In the genomic region with DNA sequence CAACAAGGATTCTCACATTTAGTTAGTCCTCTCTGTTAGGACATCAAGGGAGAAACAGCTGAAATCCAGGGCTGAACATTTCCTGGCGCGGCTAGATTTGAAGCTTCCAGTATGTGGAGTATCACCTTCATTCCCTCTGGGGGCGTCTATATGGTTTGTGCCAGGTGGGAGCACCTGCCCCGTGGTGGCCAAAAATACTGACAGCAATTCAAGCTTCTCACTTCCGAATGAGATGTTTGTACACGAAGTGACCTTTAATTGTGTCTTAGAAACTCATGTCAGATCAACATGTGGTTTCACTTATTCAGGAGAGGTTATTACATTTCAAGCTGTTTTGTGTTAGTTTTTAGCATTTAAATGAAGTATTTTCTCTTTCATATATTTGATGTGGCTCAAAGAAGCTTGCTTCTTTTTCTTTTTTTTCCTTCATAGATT, we compare ENCODE assay signal across 8 cellular contexts.
DNase-seq lines count a peak whose midpoint lies in the region; ATAC-seq and TF ChIP-seq lines count a peak whose summit lies in the region.

No MANE protein-coding gene starts in this region.

- no peaks in the 10 kb centered on the region for H3K27me3 ChIP-seq in CD4-positive, alpha-beta T cell (ENCODE audit: control insufficient read depth, insufficient read depth, low read length)
- H3K27me3 ChIP-seq in prostate gland (replicated peaks; ENCODE audit: insufficient read depth): no peaks in the 10 kb centered on the region
- no peaks in the 10 kb centered on the region for H3K27me3 ChIP-seq in Karpas-422 (ENCODE audit: low read length)

- no peak overlapping the region for H3K4me2 ChIP-seq in Karpas-422 (ENCODE audit: low read depth, low read length, poor library complexity, severe bottlenecking)

- no peaks in the 10 kb centered on the region for H3K79me2 ChIP-seq in Karpas-422 (ENCODE audit: low read length)

- no peak overlapping the region for H3K9ac ChIP-seq in Karpas-422 (ENCODE audit: low read length)

- no peak overlapping the region for H2AFZ ChIP-seq in Karpas-422 (ENCODE audit: low read length)

- 21% methylated on average over 6 of the region's 6 CpGs for WGBS in prostate gland

- H3K9me2 ChIP-seq in Karpas-422 (replicated peaks; ENCODE audit: insufficient read depth, low read length): no peaks in the 10 kb centered on the region

- H3K9me3 Mint-ChIP-seq in CD4-positive, alpha-beta T cell: no peaks in the 10 kb centered on the region
- H3K9me3 Mint-ChIP-seq in natural killer cell: no peaks in the 10 kb centered on the region

- TF ChIP-seq CTCF in CD4-positive, alpha-beta T cell (IDR thresholded peaks at IDR 0.05): no peak
- TF ChIP-seq CTCF in natural killer cell (IDR thresholded peaks at IDR 0.05) (no peak), prostate gland (IDR thresholded peaks at IDR 0.05) (no peak)

- POLR2A ChIA-PET in CD4-positive, alpha-beta T cell (lab: Charles Lee): interaction anchor here (0.6 to 3.9 kb wide), 21 partner anchors 9 to 254 kb away, joined by 3 to 34 read pairs (median 6); partner anchors contain the start of gene ZNF217

- CTCF ChIA-PET in CD4-positive, alpha-beta T cell (lab: Charles Lee): interaction anchor here (0.7 to 2.4 kb wide), 10 partner anchors 9 to 279 kb away, joined by 3 to 11 read pairs (median 4); no protein-coding TSS in a partner anchor

- H3K4me1 ChIP-seq in prostate gland (replicated peaks): peaks cover 4% of the 10 kb centered on the region
- no peaks in the 10 kb centered on the region for H3K4me1 ChIP-seq in Karpas-422 (ENCODE audit: low read length)

- H3K27ac ChIP-seq in CD4-positive, alpha-beta T cell (ENCODE audit: low read depth, low read length): peak overlapping the region; percentile 49
- H3K27ac ChIP-seq in prostate gland (peak overlapping the region in 1 of 2 donors; percentile 52), Karpas-422 (ENCODE audit: low read length) (no peak overlapping the region)

- H3K27ac Mint-ChIP-seq in CD4-positive, alpha-beta T cell: peak overlapping the region; percentile 92
- H3K27ac Mint-ChIP-seq in natural killer cell: peak overlapping the region in 1 of 2 donors; percentile 42

- peaks cover 70% of the 10 kb centered on the region for H3K4me1 Mint-ChIP-seq in CD4-positive, alpha-beta T cell (ENCODE audit: low read depth)
- peaks cover 23 to 30% of the 10 kb centered on the region in 2 donors for H3K4me1 Mint-ChIP-seq in natural killer cell

- DNase-seq in CD4-positive, alpha-beta T cell: no peak
- peak; percentile 9 for DNase-seq in central memory CD4-positive, alpha-beta T cell
- DNase-seq in natural killer cell (no peak), prostate gland (ENCODE audit: low spot score) (no peak), DMS79 treated with DMSO at 0.1 percent for 48 hours (lab: John Stamatoyannopoulos, UW) (no peak), Karpas-422 (no peak), mesenteric fat pad (ENCODE audit: low spot score) (no peak)

- H3K9me3 ChIP-seq in CD4-positive, alpha-beta T cell (ENCODE audit: control insufficient read depth, low read length): no peaks in the 10 kb centered on the region
- H3K9me3 ChIP-seq in prostate gland (no peaks in the 10 kb centered on the region), Karpas-422 (ENCODE audit: low read length) (no peaks in the 10 kb centered on the region)

- peak; percentile 47 for ATAC-seq in CD4-positive, alpha-beta T cell (ENCODE audit: poor library complexity)
- peak; percentile 43 for ATAC-seq in HG03442 (IDR thresholded peaks at IDR 0.05; ENCODE audit: unreplicated experiment)
- no peak for ATAC-seq in natural killer cell

- intact Hi-C loops in CD4-positive, alpha-beta T cell (cut with DNase I, micrococcal nuclease): loop anchor here in 1 of 2 experiments (1.0 to 5.0 kb wide), 5 partner anchors 9 to 256 kb away; no protein-coding TSS in a partner anchor
- intact Hi-C loops in natural killer cell (cut with micrococcal nuclease) (no loop called here), prostate gland (cut with DNase I) (loop anchor here (2.0 kb wide), 1 partner anchor 68 kb away; the partner anchor contains the start of gene ZNF217)

- H3K36me3 Mint-ChIP-seq in CD4-positive, alpha-beta T cell (ENCODE audit: low read depth): no peaks in the 10 kb centered on the region
- no peaks in the 10 kb centered on the region for H3K36me3 Mint-ChIP-seq in natural killer cell

- H4K20me1 ChIP-seq in Karpas-422 (ENCODE audit: insufficient read depth, low read depth, low read length): no peaks in the 10 kb centered on the region

- no peak for TF ChIP-seq POLR2A in prostate gland (IDR thresholded peaks at IDR 0.05)

- no peak overlapping the region for H3K4me3 ChIP-seq in prostate gland
- H3K4me3 ChIP-seq in Karpas-422 (ENCODE audit: low read length): no peak overlapping the region

- H3K4me3 Mint-ChIP-seq in CD4-positive, alpha-beta T cell: peak overlapping the region; percentile 91
- H3K4me3 Mint-ChIP-seq in natural killer cell: peak overlapping the region; percentile 87

- H3K27me3 Mint-ChIP-seq in CD4-positive, alpha-beta T cell: no peaks in the 10 kb centered on the region
- H3K27me3 Mint-ChIP-seq in natural killer cell (ENCODE audit: low read depth in 2 of 2): peaks cover 0 to 8% of the 10 kb centered on the region in 2 donors

- H3K36me3 ChIP-seq in prostate gland (no peaks in the 10 kb centered on the region), Karpas-422 (ENCODE audit: insufficient read depth, low read length) (no peaks in the 10 kb centered on the region)

Comparison
In these comparisons a context has a peak if more than half of its experiments do, and no peak if none do; other contexts are left out.
1. ATAC-seq: peak in CD4-positive, alpha-beta T cell (single experiment) and HG03442 (single experiment); none in natural killer cell (0 of 3).